8 cellular contexts compared by ENCODE assay signal in genomic region chr19:14476663-14477401, GRCh38. TPM values are rescaled to one million over a fixed set of nuclear protein-coding genes. Genes with fewer than 3 reads are reported as not detected.
DNase-seq lines count a peak whose midpoint lies in the region; ATAC-seq, FAIRE-seq and TF ChIP-seq lines count a peak whose summit lies in the region.

No MANE protein-coding gene starts in this region.

- H3K4me3 ChIP-seq in bronchial epithelial cell (ENCODE audit: low read depth, low read length) = no peak overlapping the region

- DNase-seq in NCI-H1436 (lab: John Stamatoyannopoulos, UW) (peak; percentile 39), NCI-H1436 treated with DMSO at 0.1 percent for 48 hours (lab: John Stamatoyannopoulos, UW) (no peak), NCI-H2107 (lab: John Stamatoyannopoulos, UW) (peak; percentile 71), bronchial epithelial cell (ENCODE audit: low read depth) (peak; percentile 76), myocyte (ENCODE audit: low read depth) (peak; percentile 81), ecto neural progenitor cell (ENCODE audit: low spot score) (no peak)

- peak; percentile 60 for FAIRE-seq in bronchial epithelial cell (lab: Jason Lieb, UNC)

- H3K36me3 ChIP-seq in bronchial epithelial cell (ENCODE audit: control insufficient read depth, insufficient read depth, low read length) = peaks cover 25% of the 10 kb centered on the region

- TF ChIP-seq CTCF in bronchial epithelial cell (IDR thresholded peaks at IDR 0.05; ENCODE audit: insufficient read depth, low read length, severe bottlenecking) = no peak

- ATAC-seq in HG02588 (IDR thresholded peaks at IDR 0.05; ENCODE audit: unreplicated experiment) (no peak), GM21390 (IDR thresholded peaks at IDR 0.05; ENCODE audit: unreplicated experiment) (no peak)

- peaks cover 1% of the 10 kb centered on the region for H3K27me3 ChIP-seq in bronchial epithelial cell (ENCODE audit: control insufficient read depth, insufficient read depth, low read length)

RNA-seq across cellular contexts. Expression of gene PTGER1, which starts 1.7 kb away (rescaled TPM):
- total RNA-seq in bronchial epithelial cell (1.5 and 2.6 TPM in 2 replicates), myocyte (not detected in 2 replicates)
- 0.05 TPM for polyA plus RNA-seq in myocyte (2012)

RNA-seq across cellular contexts. Expression of gene GIPC1, which starts 19.1 kb away (rescaled TPM):
- 327 and 466 TPM in 2 replicates for total RNA-seq in bronchial epithelial cell
- 129 and 141 TPM in 2 replicates for total RNA-seq in myocyte
- 154 TPM for polyA plus RNA-seq in myocyte (2012)

RNA-seq across cellular contexts. Expression of gene DNAJB1, which starts 41.4 kb away (rescaled TPM):
- total RNA-seq in bronchial epithelial cell (58.4 and 117 TPM in 2 replicates), myocyte (53.2 and 61.1 TPM in 2 replicates)
- 87.6 TPM for polyA plus RNA-seq in myocyte (2012)

RNA-seq across cellular contexts. Expression of gene PKN1, which starts 43.7 kb away (rescaled TPM):
- total RNA-seq in bronchial epithelial cell = 22.1 and 32.9 TPM in 2 replicates
- total RNA-seq in myocyte = 91.8 and 94.9 TPM in 2 replicates
- 124 TPM for polyA plus RNA-seq in myocyte (2012)

RNA-seq across cellular contexts. Expression of gene TECR, which starts 52.6 kb away (rescaled TPM):
- total RNA-seq in bronchial epithelial cell (20.0 and 46.3 TPM in 2 replicates), myocyte (103 TPM in 2 replicates)
- polyA plus RNA-seq in myocyte (2012) = 123 TPM

Comparison
In these comparisons a context has a peak if more than half of its experiments do, and no peak if none do; other contexts are left out.
1. DNase-seq: peak in NCI-H1436 (single experiment), NCI-H2107 (single experiment), bronchial epithelial cell (single experiment) and myocyte (single experiment); none in NCI-H1436 treated with DMSO at 0.1 percent for 48 hours (single experiment) and ecto neural progenitor cell (single experiment).